Comparison of ENCODE assay signal across 8 cellular contexts in genomic region chr2:42792583-42793313, GRCh38. TPM values are rescaled to one million over a fixed set of nuclear protein-coding genes. Genes with fewer than 3 reads are reported as not detected.
DNase-seq lines count a peak whose midpoint lies in the region; ATAC-seq and TF ChIP-seq lines count a peak whose summit lies in the region.

TSS of gene HAAO (minus strand) at chr2:42792583. CDS start at chr2:42792536, 47 bp downstream.

- CTCF ChIA-PET in WTC11 (lab: Charles Lee) = interaction anchor here (0.6 to 5.8 kb wide), 5 partner anchors 19 to 275 kb away, joined by 3 to 70 read pairs (median 6); no protein-coding TSS in a partner anchor

- H3K27ac Mint-ChIP-seq in WTC11 (peak within 1 kb of the TSS; percentile 40; the same call in 1 of the 2 replicates), glutamatergic neuron (ENCODE audit: unreplicated experiment) (no peak within 1 kb of the TSS)

- TF ChIP-seq CTCF in GM10266 (IDR thresholded peaks at IDR 0.05; ENCODE audit: control insufficient read depth, insufficient read depth, low read depth, missing control alignments) (peak; percentile 18), WTC11 (IDR thresholded peaks at IDR 0.05) (no peak), glutamatergic neuron (IDR thresholded peaks at IDR 0.05; ENCODE audit: partially characterized antibody, unreplicated experiment) (no peak), omental fat pad (IDR thresholded peaks at IDR 0.05) (no peak)

- ATAC-seq in GM21825 (IDR thresholded peaks at IDR 0.05; ENCODE audit: unreplicated experiment) (peak; percentile 28), WTC11 (peak; percentile 52), omental fat pad (ENCODE audit: low FRiP score) (peak; percentile 74), GM18520 (IDR thresholded peaks at IDR 0.05; ENCODE audit: unreplicated experiment) (no peak), HG03139 (IDR thresholded peaks at IDR 0.05; ENCODE audit: unreplicated experiment) (no peak), GM18861 (IDR thresholded peaks at IDR 0.05; ENCODE audit: unreplicated experiment) (no peak)

- H3K27me3 Mint-ChIP-seq in WTC11 (ENCODE audit: low read depth) = peaks cover 17% of the 10 kb centered on the region
- H3K27me3 Mint-ChIP-seq in glutamatergic neuron (ENCODE audit: unreplicated experiment) = peaks cover 27% of the 10 kb centered on the region

- H3K4me1 Mint-ChIP-seq in WTC11 = peaks cover 39% of the 10 kb centered on the region
- H3K4me1 Mint-ChIP-seq in glutamatergic neuron (ENCODE audit: low read depth, unreplicated experiment) = peaks cover 17% of the 10 kb centered on the region

- H3K9me3 Mint-ChIP-seq in WTC11 (peaks cover 7% of the 10 kb centered on the region), glutamatergic neuron (ENCODE audit: unreplicated experiment) (peaks cover 12% of the 10 kb centered on the region)

- peak; percentile 59 for DNase-seq in GM10266 (ENCODE audit: extremely low spot score)
- DNase-seq in WTC11 (ENCODE audit: low spot score) = peak; percentile 67
- DNase-seq in glutamatergic neuron = peak; percentile 39
- no peak for DNase-seq in omental fat pad (ENCODE audit: low spot score)

- H3K36me3 Mint-ChIP-seq in WTC11 (0 out of 2 replicates have a peak, but pooled peaks cover 3% of the 10 kb centered on the region), glutamatergic neuron (ENCODE audit: unreplicated experiment) (peaks cover 8% of the 10 kb centered on the region)

- POLR2A ChIA-PET in WTC11 (lab: Charles Lee) = interaction anchor here (1.0 to 2.2 kb wide), 3 partner anchors 17 to 35 kb away, joined by 3 to 15 read pairs (median 3); no protein-coding TSS in a partner anchor

- peak within 1 kb of the TSS; percentile 79 for H3K4me3 Mint-ChIP-seq in WTC11
- H3K4me3 Mint-ChIP-seq in glutamatergic neuron (ENCODE audit: unreplicated experiment) = peak within 1 kb of the TSS; percentile 86

TF ChIP-seq in WTC11, 78 proteins besides CTCF, POLR2A, EP300 and RAD21 (continues in another document):
- no peak for TF ChIP-seq ZNF317 (CRISPR knock-in tag; IDR thresholded peaks at IDR 0.05; ENCODE audit: borderline replicate concordance, low read depth)
- no peak for TF ChIP-seq USF1 (CRISPR knock-in tag; IDR thresholded peaks at IDR 0.05)
- TF ChIP-seq ETV6 (CRISPR knock-in tag; IDR thresholded peaks at IDR 0.05) = no peak
- no peak for TF ChIP-seq ZNF138 (CRISPR knock-in tag; conservative IDR thresholded peaks at IDR 0.05)
- TF ChIP-seq ATF2 (CRISPR knock-in tag; IDR thresholded peaks at IDR 0.05; ENCODE audit: borderline replicate concordance, low read depth) = no peak
- TF ChIP-seq SMAD3 (CRISPR knock-in tag; IDR thresholded peaks at IDR 0.05; ENCODE audit: borderline replicate concordance) = no peak
- TF ChIP-seq TEAD1 (CRISPR knock-in tag; IDR thresholded peaks at IDR 0.05) = 0 out of 2 replicates have a peak, but pooled peaks have one; percentile 14
- no peak; the same call in none of the 2 replicates for TF ChIP-seq FOXP4 (CRISPR knock-in tag; IDR thresholded peaks at IDR 0.05)
- TF ChIP-seq KAT7 (CRISPR knock-in tag; IDR thresholded peaks at IDR 0.05; ENCODE audit: borderline replicate concordance) = no peak
- TF ChIP-seq STAT6 (CRISPR knock-in tag; conservative IDR thresholded peaks at IDR 0.05; ENCODE audit: low read depth) = 0 out of 2 replicates have a peak, but pooled peaks have one; percentile 8
- TF ChIP-seq HMGA2 (CRISPR knock-in tag; IDR thresholded peaks at IDR 0.05) = no peak
- peak; percentile 89 for TF ChIP-seq GABPB1 (CRISPR knock-in tag; IDR thresholded peaks at IDR 0.05)
- 0 out of 2 replicates have a peak, but pooled peaks have one; percentile 42 for TF ChIP-seq CREM (CRISPR knock-in tag; IDR thresholded peaks at IDR 0.05)
- TF ChIP-seq CDX4 (CRISPR knock-in tag; IDR thresholded peaks at IDR 0.05; ENCODE audit: borderline replicate concordance) = 0 out of 2 replicates have a peak, but pooled peaks have one; percentile 14
- TF ChIP-seq HMGXB4 (CRISPR knock-in tag; IDR thresholded peaks at IDR 0.05) = peak; percentile 69
- no peak for TF ChIP-seq JUN (CRISPR knock-in tag; IDR thresholded peaks at IDR 0.05)
- no peak; the same call in 1 of the 2 replicates for TF ChIP-seq ZNF416 (CRISPR knock-in tag; IDR thresholded peaks at IDR 0.05)
- 0 out of 2 replicates have a peak, but pooled peaks have one; percentile 46 for TF ChIP-seq ZNF232 (CRISPR knock-in tag; IDR thresholded peaks at IDR 0.05)
- no peak for TF ChIP-seq TEAD4 (CRISPR knock-in tag; IDR thresholded peaks at IDR 0.05)
- no peak for TF ChIP-seq ZBTB21 (CRISPR knock-in tag; IDR thresholded peaks at IDR 0.05; ENCODE audit: borderline replicate concordance)
- 0 out of 2 replicates have a peak, but pooled peaks have one; percentile 29 for TF ChIP-seq MYBL2 (CRISPR knock-in tag; IDR thresholded peaks at IDR 0.05)

RNA-seq across cellular contexts. Expression of gene HAAO, which starts in this region (rescaled TPM):
- total RNA-seq in WTC11 (2021) (8.0 to 9.8 TPM (median 8.4 TPM) in 3 replicates), glutamatergic neuron (ENCODE audit: unreplicated experiment) (not detected), omental fat pad (1 to 10 TPM; 3.0 to 7.2 (median 3.9) TPM)

Comparison
In these comparisons a context has a peak if more than half of its experiments do, and no peak if none do; other contexts are left out.
1. Peak in DNase-seq in glutamatergic neuron; RNA of the gene not detected or under 1 TPM.
2. ATAC-seq: peak in GM21825 (single experiment), WTC11 (single experiment) and omental fat pad (single experiment); none in GM18520 (single experiment), HG03139 (single experiment) and GM18861 (single experiment).